Comparison of ENCODE assay signal across 28 cellular contexts in genomic region chr7:156120552-156120951, GRCh38.
"Had no signal": no experiment of that assay in that cellular context is flagged by ENCODE, and none has a peak within 500 bp of the region (broad histone marks: within the 10 kb centered on the region; RNA-seq: fewer than 3 reads in every experiment).

No MANE protein-coding gene starts in this region.

- H3K9me3 Mint-ChIP-seq: dendritic cell treated with granulocyte-macrophage colony-stimulating factor and Interleukin-4, amounts not matched to agents 40 ng/mL and 50 ng/mL, for 4 days; effector memory CD8-positive, alpha-beta T cell; endodermal cell had no signal

- DNase-seq: colonic mucosa; cortex of kidney; dermis blood vessel endothelial cell; dorsolateral prefrontal cortex; effector CD4-positive, alpha-beta T cell; effector CD8-positive, alpha-beta T cell; effector memory CD4-positive, alpha-beta T cell; effector memory CD8-positive, alpha-beta T cell; endodermal cell; erythroblast; esophagus squamous epithelium; foreskin fibroblast; foreskin keratinocyte; foreskin melanocyte; gastrocnemius medialis; glutamatergic neuron; heart left ventricle; heart right ventricle had no signal

- H3K9me3 ChIP-seq: colonic mucosa, esophagus muscularis mucosa, esophagus squamous epithelium, gastrocnemius medialis, gastroesophageal sphincter, heart left ventricle, heart right ventricle had no signal

- H3K4me1 ChIP-seq: colonic mucosa, esophagus muscularis mucosa, esophagus squamous epithelium, foreskin keratinocyte, gastrocnemius medialis, gastroesophageal sphincter, heart left ventricle, heart right ventricle had no signal

- H3K27ac ChIP-seq: colonic mucosa, coronary artery, dorsolateral prefrontal cortex, epithelial cell of prostate, esophagus muscularis mucosa, esophagus squamous epithelium, foreskin keratinocyte, gastrocnemius medialis, gastroesophageal sphincter, heart left ventricle, heart right ventricle had no signal

- H3K4me3 Mint-ChIP-seq: dendritic cell treated with granulocyte-macrophage colony-stimulating factor and Interleukin-4, amounts not matched to agents 40 ng/mL and 50 ng/mL, for 4 days; effector memory CD8-positive, alpha-beta T cell; endodermal cell had no signal

- H3K4me1 Mint-ChIP-seq: endodermal cell had no signal

- H3K36me3 ChIP-seq: colonic mucosa, esophagus muscularis mucosa, esophagus squamous epithelium, gastrocnemius medialis, gastroesophageal sphincter, heart left ventricle, heart right ventricle had no signal

- H3K4me3 ChIP-seq: colonic mucosa, coronary artery, dorsolateral prefrontal cortex, esophagus muscularis mucosa, esophagus squamous epithelium, gastrocnemius medialis, gastroesophageal sphincter, heart left ventricle, heart right ventricle had no signal

- H3K27me3 ChIP-seq: colonic mucosa, foreskin keratinocyte, gastrocnemius medialis, heart left ventricle had no signal

- FAIRE-seq: colon, endometrium, endothelial cell of umbilical vein, frontal cortex had no signal

- ATAC-seq: effector memory CD8-positive, alpha-beta T cell; esophagus mucosa; foreskin keratinocyte; gastrocnemius medialis; gastroesophageal sphincter; heart left ventricle had no signal
